20 cellular contexts compared by ENCODE assay signal in genomic region chr6:132122176-132122575, GRCh38.
A peak's percentile ranks its signal among the peaks of the same experiment; 100 is the strongest.
DNase-seq lines count a peak whose midpoint lies in the region; ATAC-seq, FAIRE-seq and TF ChIP-seq lines count a peak whose summit lies in the region.
"Had no signal": no experiment of that assay in that cellular context is flagged by ENCODE, and none has a peak within 500 bp of the region (broad histone marks: within the 10 kb centered on the region; RNA-seq: fewer than 3 reads in every experiment).

No MANE protein-coding gene starts in this region.

- no peak for ATAC-seq in activated CD8-positive, alpha-beta T cell treated with anti-CD3 and anti-CD28 coated beads, Interleukin-2, amount 10 ng/mL, durations not matched to agents 7 days and 5 days
- no peak for ATAC-seq in HG03432 (IDR thresholded peaks at IDR 0.05; ENCODE audit: unreplicated experiment)
- no peak for ATAC-seq in GM19351 (IDR thresholded peaks at IDR 0.05; ENCODE audit: unreplicated experiment)
- ATAC-seq: A549 had no signal

- no TSS peak for BruUV-seq in endothelial cell of umbilical vein (replicated peaks; lab: Mats Ljungman, UMichigan)

- no peak overlapping the region for H4K8ac ChIP-seq in neuronal stem cell (ENCODE audit: low read depth, low read length)

- H2BK120ac ChIP-seq in neuronal stem cell (ENCODE audit: low read depth, low read length), result no peak overlapping the region

- H3K9me1 ChIP-seq in endothelial cell of umbilical vein (replicated peaks; ENCODE audit: control insufficient read depth, extremely low read depth, insufficient read depth, low read length), result no peaks in the 10 kb centered on the region

- H3K79me1 ChIP-seq in neuronal stem cell (ENCODE audit: low read depth, low read length), result no peaks in the 10 kb centered on the region

- H3K4me3 ChIP-seq in Loucy (ENCODE audit: low read length, poor library complexity, severe bottlenecking) (no peak overlapping the region), SJCRH30 (no peak overlapping the region), endothelial cell of umbilical vein (replicated peaks in 1 of 3; ENCODE audit: insufficient read depth in 1 of 3, low read depth in 1 of 3, low read length in 3 of 3) (no peak overlapping the region), neuronal stem cell (ENCODE audit: low read length in 2 of 2) (no peak overlapping the region), right atrium auricular region (no peak overlapping the region)
- H3K4me3 ChIP-seq: A549, GM23248, MG63 had no signal

- no peaks in the 10 kb centered on the region for H4K20me1 ChIP-seq in Loucy (ENCODE audit: insufficient read depth, low read length, poor library complexity, severe bottlenecking)
- H4K20me1 ChIP-seq in endothelial cell of umbilical vein (replicated peaks; ENCODE audit: control insufficient read depth, extremely low read depth, insufficient read depth, low read length), result no peaks in the 10 kb centered on the region

- TF ChIP-seq CTCF in Loucy (conservative IDR thresholded peaks at IDR 0.05; ENCODE audit: low read length) (no peak), endothelial cell of umbilical vein (IDR thresholded peaks at IDR 0.05; ENCODE audit: extremely low read depth in 1 of 2, insufficient read depth in 1 of 2, low read depth in 1 of 2, low read length in 2 of 2) (no peak), right atrium auricular region (IDR thresholded peaks at IDR 0.05) (no peak)

- no peak overlapping the region for H3K18ac ChIP-seq in neuronal stem cell (ENCODE audit: low read length)

- peak overlapping the region; percentile 57 for H3K27ac ChIP-seq in SJCRH30
- H3K27ac ChIP-seq in endothelial cell of umbilical vein (ENCODE audit: insufficient read depth, low read depth, low read length), result no peak overlapping the region
- H3K27ac ChIP-seq in neuronal stem cell (replicated peaks; ENCODE audit: low read length), result no peak overlapping the region
- H3K27ac ChIP-seq in right atrium auricular region, result no peak overlapping the region
- H3K27ac ChIP-seq: A549, GM23248 had no signal

- CTCF ChIA-PET in endothelial cell of umbilical vein (lab: Charles Lee), result interaction anchor here (1.0 to 2.2 kb wide), 6 partner anchors 9 to 198 kb away, joined by 3 to 9 read pairs (median 3); no protein-coding TSS in a partner anchor
- CTCF ChIA-PET in activated CD8-positive, alpha-beta T cell treated with anti-CD3 and anti-CD28 coated beads, Interleukin-2, amount 10 ng/mL, durations not matched to agents 7 days and 5 days (lab: Charles Lee), result no interaction called here

- H2BK5ac ChIP-seq in neuronal stem cell (ENCODE audit: low read length), result no peak overlapping the region

- H3K23ac ChIP-seq in neuronal stem cell (ENCODE audit: low read depth, low read length, poor library complexity), result no peak overlapping the region

- peak overlapping the region; percentile 72 for H2AFZ ChIP-seq in Loucy (ENCODE audit: low read length)
- H2AFZ ChIP-seq in endothelial cell of umbilical vein (ENCODE audit: low read depth, low read length), result no peak overlapping the region
- peak overlapping the region; percentile 75 for H2AFZ ChIP-seq in neuronal stem cell (ENCODE audit: low read length)
- H2AFZ ChIP-seq: GM23248 had no signal

- H3K4me2 ChIP-seq in Loucy (ENCODE audit: low read depth, low read length, poor library complexity, severe bottlenecking) (no peak overlapping the region), endothelial cell of umbilical vein (ENCODE audit: insufficient read depth, low read length) (no peak overlapping the region), neuronal stem cell (ENCODE audit: insufficient read depth, low read length, poor library complexity, severe bottlenecking) (no peak overlapping the region)
- H3K4me2 ChIP-seq: A549 had no signal

- peak; percentile 49 for FAIRE-seq in endothelial cell of umbilical vein (lab: Jason Lieb, UNC)
- FAIRE-seq: A549 had no signal

- no peaks in the 10 kb centered on the region for H3K4me1 Mint-ChIP-seq in activated CD8-positive, alpha-beta T cell treated with anti-CD3 and anti-CD28 coated beads, Interleukin-2, amount 10 ng/mL, durations not matched to agents 7 days and 5 days (ENCODE audit: low read depth)

- POLR2A ChIA-PET in endothelial cell of umbilical vein (lab: Charles Lee), result no interaction called here
- POLR2A ChIA-PET in activated CD8-positive, alpha-beta T cell treated with anti-CD3 and anti-CD28 coated beads, Interleukin-2, amount 10 ng/mL, durations not matched to agents 7 days and 5 days (lab: Charles Lee), result no interaction called here

- no peaks in the 10 kb centered on the region for H3K27me3 ChIP-seq in Loucy (ENCODE audit: insufficient read depth, low read length, poor library complexity, severe bottlenecking)
- no peaks in the 10 kb centered on the region for H3K27me3 ChIP-seq in SJCRH30
- H3K27me3 ChIP-seq in endothelial cell of umbilical vein (ENCODE audit: control insufficient read depth in 2 of 2, insufficient read depth in 2 of 2, low read length in 2 of 2), result no peaks in the 10 kb centered on the region
- H3K27me3 ChIP-seq in neuronal stem cell (ENCODE audit: control insufficient read depth in 3 of 3, insufficient read depth in 3 of 3, low read depth in 1 of 3, low read length in 3 of 3), result no peaks in the 10 kb centered on the region
- no peaks in the 10 kb centered on the region for H3K27me3 ChIP-seq in right atrium auricular region
- H3K27me3 ChIP-seq: BE2C, MG63 had no signal

- no peaks in the 10 kb centered on the region for H3K36me3 Mint-ChIP-seq in activated CD8-positive, alpha-beta T cell treated with anti-CD3 and anti-CD28 coated beads, Interleukin-2, amount 10 ng/mL, durations not matched to agents 7 days and 5 days (ENCODE audit: low read depth)

- peak in 1 of 2 experiments; percentile 37 for DNase-seq in SJCRH30
- DNase-seq in endothelial cell of umbilical vein (ENCODE audit: low read depth, low spot score), result no peak
- no peak for DNase-seq in neuronal stem cell (ENCODE audit: low spot score)
- DNase-seq in activated CD8-positive, alpha-beta T cell treated with anti-CD3 and anti-CD28 coated beads, Interleukin-2, amount 10 ng/mL, durations not matched to agents 7 days and 5 days, result no peak
- DNase-seq in right atrium auricular region (ENCODE audit: low spot score), result no peak
- DNase-seq: BE2C; GM23248; Karpas-422; NCI-H1048; NCI-H1417 treated with DMSO at 0.1 percent for 48 hours; NCI-H2029; NCI-H226; NCI-H510A treated with DMSO at 0.1 percent for 48 hours; NK-92 treated with Interleukin-12 subunit alpha and Interleukin-12 subunit beta, amount 100 ng/mL, for 24 hours; SIG-M5 had no signal

- H3K9ac ChIP-seq in Loucy (ENCODE audit: low read depth, low read length, poor library complexity, severe bottlenecking), result no peak overlapping the region
- no peak overlapping the region for H3K9ac ChIP-seq in endothelial cell of umbilical vein (replicated peaks; ENCODE audit: extremely low read depth, insufficient read depth, low read length)
- H3K9ac ChIP-seq in neuronal stem cell (ENCODE audit: low read depth, low read length, poor library complexity), result no peak overlapping the region
- H3K9ac ChIP-seq: GM23248 had no signal

- dilution Hi-C loops in endothelial cell of umbilical vein (cut with MboI; ENCODE audit: extremely low pct_ligation_motif_present, low sequenced_read_pairs), result no loop called here

- no peak for TF ChIP-seq POLR2A in endothelial cell of umbilical vein (IDR thresholded peaks at IDR 0.05; ENCODE audit: low read depth, low read length)

- no peaks in the 10 kb centered on the region for H3K79me2 ChIP-seq in Loucy (ENCODE audit: insufficient read depth, low read length)
- H3K79me2 ChIP-seq in endothelial cell of umbilical vein (ENCODE audit: control insufficient read depth, insufficient read depth, low read length), result no peaks in the 10 kb centered on the region

- no peaks in the 10 kb centered on the region for H3K9me3 Mint-ChIP-seq in activated CD8-positive, alpha-beta T cell treated with anti-CD3 and anti-CD28 coated beads, Interleukin-2, amount 10 ng/mL, durations not matched to agents 7 days and 5 days (ENCODE audit: insufficient read depth)

- intact Hi-C loops in endothelial cell of umbilical vein (cut with micrococcal nuclease), result no loop called here

- H2BK12ac ChIP-seq in neuronal stem cell (ENCODE audit: low read length), result no peak overlapping the region

- H3K27ac Mint-ChIP-seq in activated CD8-positive, alpha-beta T cell treated with anti-CD3 and anti-CD28 coated beads, Interleukin-2, amount 10 ng/mL, durations not matched to agents 7 days and 5 days, result no peak overlapping the region

- H3K9me3 ChIP-seq in Loucy (ENCODE audit: insufficient read depth, low read depth, low read length) (no peaks in the 10 kb centered on the region), SJCRH30 (replicated peaks) (no peaks in the 10 kb centered on the region), endothelial cell of umbilical vein (replicated peaks; ENCODE audit: control insufficient read depth, insufficient read depth, low read length) (no peaks in the 10 kb centered on the region), neuronal stem cell (replicated peaks in 1 of 2; ENCODE audit: control insufficient read depth in 2 of 2, insufficient read depth in 1 of 2, low read depth in 1 of 2, low read length in 2 of 2) (no peaks in the 10 kb centered on the region), right atrium auricular region (no peaks in the 10 kb centered on the region)
- H3K9me3 ChIP-seq: A549, BE2C had no signal

- H3K4me1 ChIP-seq in Loucy (ENCODE audit: insufficient read depth, low read length, poor library complexity, severe bottlenecking), result peaks cover 12% of the 10 kb centered on the region
- H3K4me1 ChIP-seq in SJCRH30, result peaks cover 17% of the 10 kb centered on the region
- H3K4me1 ChIP-seq in endothelial cell of umbilical vein (ENCODE audit: control insufficient read depth, extremely low read depth, insufficient read depth, low read length), result no peaks in the 10 kb centered on the region
- peaks cover 5 to 16% of the 10 kb centered on the region in 2 donors for H3K4me1 ChIP-seq in neuronal stem cell (ENCODE audit: control insufficient read depth in 2 of 2, insufficient read depth in 1 of 2, low read depth in 1 of 2, low read length in 2 of 2)
- peaks cover 0 to 11% of the 10 kb centered on the region in 2 donors for H3K4me1 ChIP-seq in right atrium auricular region
- H3K4me1 ChIP-seq: A549, BE2C had no signal

- H3K4ac ChIP-seq in neuronal stem cell (ENCODE audit: low read length), result no peak overlapping the region

- H3K36me3 ChIP-seq in Loucy (ENCODE audit: insufficient read depth, low read length), result no peaks in the 10 kb centered on the region
- H3K36me3 ChIP-seq in SJCRH30, result no peaks in the 10 kb centered on the region
- H3K36me3 ChIP-seq in endothelial cell of umbilical vein (ENCODE audit: control insufficient read depth in 2 of 2, extremely low read depth in 1 of 2, insufficient read depth in 2 of 2, low read length in 2 of 2), result no peaks in the 10 kb centered on the region
- H3K36me3 ChIP-seq in neuronal stem cell (replicated peaks in 1 of 2; ENCODE audit: control insufficient read depth in 2 of 2, insufficient read depth in 2 of 2, low read length in 2 of 2), result no peaks in the 10 kb centered on the region
- no peaks in the 10 kb centered on the region for H3K36me3 ChIP-seq in right atrium auricular region
- H3K36me3 ChIP-seq: BE2C had no signal

- peaks cover 2% of the 10 kb centered on the region for H3K27me3 Mint-ChIP-seq in activated CD8-positive, alpha-beta T cell treated with anti-CD3 and anti-CD28 coated beads, Interleukin-2, amount 10 ng/mL, durations not matched to agents 7 days and 5 days (ENCODE audit: low read depth)

- no peak overlapping the region for H4K91ac ChIP-seq in neuronal stem cell (ENCODE audit: low read depth, low read length, poor library complexity)

- H2AK5ac ChIP-seq in neuronal stem cell (ENCODE audit: low read depth, low read length), result no peak overlapping the region

- no peaks in the 10 kb centered on the region for H3F3A ChIP-seq in Loucy (ENCODE audit: low read depth)

- no peak overlapping the region for H3K14ac ChIP-seq in neuronal stem cell (ENCODE audit: low read length)

- no peak overlapping the region for H2BK15ac ChIP-seq in neuronal stem cell (ENCODE audit: low read length)

- H3K4me3 Mint-ChIP-seq in activated CD8-positive, alpha-beta T cell treated with anti-CD3 and anti-CD28 coated beads, Interleukin-2, amount 10 ng/mL, durations not matched to agents 7 days and 5 days, result no peak overlapping the region

- H3K9me2 ChIP-seq in Loucy (replicated peaks; ENCODE audit: low read depth, low read length), result no peaks in the 10 kb centered on the region
